Comparison of ENCODE assay signal across 6 cellular contexts in the genomic region with DNA sequence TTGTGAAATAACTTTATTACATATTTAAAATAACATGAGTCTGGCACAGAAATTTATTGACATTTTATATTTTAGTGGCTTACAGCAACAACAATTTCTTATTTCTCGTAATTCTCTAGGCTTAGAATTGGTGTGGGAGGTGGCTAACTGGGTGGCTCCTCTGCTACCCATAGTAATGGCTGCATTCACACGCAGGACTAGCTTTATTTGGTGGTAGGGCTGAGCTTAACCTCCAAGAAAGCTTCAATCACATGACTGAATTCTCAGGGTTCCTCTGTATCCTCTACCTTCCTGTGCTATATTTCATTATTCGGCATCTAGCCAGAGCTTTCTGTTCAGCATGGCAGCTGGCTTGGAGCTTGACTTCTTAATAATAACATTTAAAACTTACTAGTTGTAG.
"Had no signal": no experiment of that assay in that cellular context is flagged by ENCODE, and none has a peak within 500 bp of the region (broad histone marks: within the 10 kb centered on the region; RNA-seq: fewer than 3 reads in every experiment).

No MANE protein-coding gene starts in this region.

- H3K27ac ChIP-seq: GM23248 had no signal

- H3K4me3 Mint-ChIP-seq: H9 had no signal

- H3K9ac ChIP-seq: GM23248 had no signal

- H3K9me3 Mint-ChIP-seq: H9 had no signal

- DNase-seq: GM23248, H9, HCEC 1CT, IMR-90, KBM-7 had no signal

- H3K27ac Mint-ChIP-seq: H9 had no signal

- H3K4me1 Mint-ChIP-seq: H9 had no signal

- FAIRE-seq: HTR-8/SVneo had no signal

- H2AFZ ChIP-seq: GM23248 had no signal

- H3K4me3 ChIP-seq: GM23248 had no signal
